In the genomic region with DNA sequence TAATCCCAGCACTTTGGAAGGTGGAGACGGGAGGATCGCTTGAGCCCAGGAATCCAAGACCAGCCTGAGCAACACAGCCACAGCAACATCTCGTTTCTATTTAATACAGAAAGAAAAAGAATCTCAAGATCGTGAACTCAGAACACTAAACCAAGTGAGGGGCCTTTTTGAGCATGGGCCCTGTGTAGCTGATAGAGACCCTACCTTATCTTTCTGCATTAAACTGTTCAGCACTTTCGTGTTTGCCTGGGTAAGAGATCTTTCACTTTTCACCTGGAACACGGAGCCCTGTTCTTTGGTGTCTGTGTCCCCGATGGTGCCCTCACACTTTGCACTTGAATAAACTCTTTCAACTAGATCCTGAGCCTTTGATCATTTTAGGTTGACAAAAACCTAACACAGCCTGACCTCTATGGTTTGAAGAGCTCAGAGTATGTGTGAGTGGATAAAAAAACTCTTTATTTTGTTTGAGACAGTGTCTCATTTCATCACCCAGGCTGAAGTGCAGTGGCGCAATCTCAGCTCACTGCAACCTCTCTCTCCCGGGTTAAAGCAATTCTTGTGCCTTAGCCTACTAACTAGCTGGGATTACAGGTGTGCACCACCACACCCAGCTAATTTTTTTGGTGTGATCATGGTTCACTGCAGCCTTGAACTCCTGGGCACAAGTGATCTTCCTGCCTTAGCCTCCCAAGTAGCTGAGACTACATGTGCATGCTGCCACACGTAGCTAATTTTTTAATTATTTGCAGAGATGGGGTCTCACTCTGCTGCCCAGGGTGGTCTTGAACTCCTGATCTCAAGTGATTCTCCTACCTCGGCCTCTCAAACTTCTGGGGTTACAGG, we compare ENCODE assay signal across 1 cellular context.
TF ChIP-seq lines count a peak whose summit lies in the region.

No MANE protein-coding gene starts in this region.

TF ChIP-seq in HepG2, 621 proteins besides CTCF, POLR2A, EP300 and RAD21 (continued from another document and continues in another):
- TF ChIP-seq, protein P1, sequence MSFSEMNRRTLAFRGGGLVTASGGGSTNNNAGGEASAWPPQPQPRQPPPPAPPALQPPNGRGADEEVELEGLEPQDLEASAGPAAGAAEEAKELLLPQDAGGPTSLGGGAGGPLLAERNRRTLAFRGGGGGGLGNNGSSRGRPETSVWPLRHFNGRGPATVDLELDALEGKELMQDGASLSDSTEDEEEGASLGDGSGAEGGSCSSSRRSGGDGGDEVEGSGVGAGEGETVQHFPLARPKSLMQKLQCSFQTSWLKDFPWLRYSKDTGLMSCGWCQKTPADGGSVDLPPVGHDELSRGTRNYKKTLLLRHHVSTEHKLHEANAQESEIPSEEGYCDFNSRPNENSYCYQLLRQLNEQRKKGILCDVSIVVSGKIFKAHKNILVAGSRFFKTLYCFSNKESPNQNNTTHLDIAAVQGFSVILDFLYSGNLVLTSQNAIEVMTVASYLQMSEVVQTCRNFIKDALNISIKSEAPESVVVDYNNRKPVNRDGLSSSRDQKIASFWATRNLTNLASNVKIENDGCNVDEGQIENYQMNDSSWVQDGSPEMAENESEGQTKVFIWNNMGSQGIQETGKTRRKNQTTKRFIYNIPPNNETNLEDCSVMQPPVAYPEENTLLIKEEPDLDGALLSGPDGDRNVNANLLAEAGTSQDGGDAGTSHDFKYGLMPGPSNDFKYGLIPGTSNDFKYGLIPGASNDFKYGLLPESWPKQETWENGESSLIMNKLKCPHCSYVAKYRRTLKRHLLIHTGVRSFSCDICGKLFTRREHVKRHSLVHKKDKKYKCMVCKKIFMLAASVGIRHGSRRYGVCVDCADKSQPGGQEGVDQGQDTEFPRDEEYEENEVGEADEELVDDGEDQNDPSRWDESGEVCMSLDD (CRISPR knock-in tag; IDR thresholded peaks at IDR 0.05; ENCODE audit: borderline replicate concordance) = no peak; the same call in 1 of the 2 replicates
- TF ChIP-seq ZNF615 (CRISPR knock-in tag; IDR thresholded peaks at IDR 0.05; ENCODE audit: borderline replicate concordance) (no peak; the same call in 1 of the 2 replicates), CBFB (CRISPR knock-in tag; IDR thresholded peaks at IDR 0.05) (peak; percentile 91), ZNF326 (CRISPR knock-in tag; IDR thresholded peaks at IDR 0.05; ENCODE audit: borderline replicate concordance) (0 out of 2 replicates have a peak, but pooled peaks have one; percentile 66), RELA (CRISPR knock-in tag; IDR thresholded peaks at IDR 0.05) (no peak), NFATC3 (CRISPR knock-in tag; IDR thresholded peaks at IDR 0.05) (no peak), AGO2 (optimal IDR thresholded peaks at IDR 0.05; ENCODE audit: low read depth, low read length) (no peak), TCF7L2 (IDR thresholded peaks at IDR 0.05; ENCODE audit: low read depth, low read length) (peak; percentile 95), CHD2 (IDR thresholded peaks at IDR 0.05; ENCODE audit: low read depth, low read length) (no peak), TEAD3 (CRISPR knock-in tag; optimal IDR thresholded peaks at IDR 0.05; ENCODE audit: borderline replicate concordance) (peak; percentile 90), SALL2 (CRISPR knock-in tag; IDR thresholded peaks at IDR 0.05) (no peak; the same call in 1 of the 2 replicates), ZBTB7A (CRISPR knock-in tag; IDR thresholded peaks at IDR 0.05) (peak; percentile 92; the same call in 1 of the 2 replicates), ZFP37 (CRISPR knock-in tag; IDR thresholded peaks at IDR 0.05; ENCODE audit: borderline replicate concordance) (peak; percentile 49; the same call in 1 of the 2 replicates), GFI1 (CRISPR knock-in tag; IDR thresholded peaks at IDR 0.05; ENCODE audit: borderline replicate concordance) (peak; percentile 100), ZNF44 (CRISPR knock-in tag; IDR thresholded peaks at IDR 0.05) (no peak), LCORL (IDR thresholded peaks at IDR 0.05) (peak; percentile 93), LCORL (CRISPR knock-in tag; IDR thresholded peaks at IDR 0.05) (peak; percentile 97), MAFF (IDR thresholded peaks at IDR 0.05; ENCODE audit: low read depth, low read length) (no peak), HES4 (CRISPR knock-in tag; IDR thresholded peaks at IDR 0.05; ENCODE audit: borderline replicate concordance) (no peak), ATF7-NPFF (CRISPR knock-in tag; IDR thresholded peaks at IDR 0.05; ENCODE audit: low read depth) (peak; percentile 65)
- TF ChIP-seq, protein P2, sequence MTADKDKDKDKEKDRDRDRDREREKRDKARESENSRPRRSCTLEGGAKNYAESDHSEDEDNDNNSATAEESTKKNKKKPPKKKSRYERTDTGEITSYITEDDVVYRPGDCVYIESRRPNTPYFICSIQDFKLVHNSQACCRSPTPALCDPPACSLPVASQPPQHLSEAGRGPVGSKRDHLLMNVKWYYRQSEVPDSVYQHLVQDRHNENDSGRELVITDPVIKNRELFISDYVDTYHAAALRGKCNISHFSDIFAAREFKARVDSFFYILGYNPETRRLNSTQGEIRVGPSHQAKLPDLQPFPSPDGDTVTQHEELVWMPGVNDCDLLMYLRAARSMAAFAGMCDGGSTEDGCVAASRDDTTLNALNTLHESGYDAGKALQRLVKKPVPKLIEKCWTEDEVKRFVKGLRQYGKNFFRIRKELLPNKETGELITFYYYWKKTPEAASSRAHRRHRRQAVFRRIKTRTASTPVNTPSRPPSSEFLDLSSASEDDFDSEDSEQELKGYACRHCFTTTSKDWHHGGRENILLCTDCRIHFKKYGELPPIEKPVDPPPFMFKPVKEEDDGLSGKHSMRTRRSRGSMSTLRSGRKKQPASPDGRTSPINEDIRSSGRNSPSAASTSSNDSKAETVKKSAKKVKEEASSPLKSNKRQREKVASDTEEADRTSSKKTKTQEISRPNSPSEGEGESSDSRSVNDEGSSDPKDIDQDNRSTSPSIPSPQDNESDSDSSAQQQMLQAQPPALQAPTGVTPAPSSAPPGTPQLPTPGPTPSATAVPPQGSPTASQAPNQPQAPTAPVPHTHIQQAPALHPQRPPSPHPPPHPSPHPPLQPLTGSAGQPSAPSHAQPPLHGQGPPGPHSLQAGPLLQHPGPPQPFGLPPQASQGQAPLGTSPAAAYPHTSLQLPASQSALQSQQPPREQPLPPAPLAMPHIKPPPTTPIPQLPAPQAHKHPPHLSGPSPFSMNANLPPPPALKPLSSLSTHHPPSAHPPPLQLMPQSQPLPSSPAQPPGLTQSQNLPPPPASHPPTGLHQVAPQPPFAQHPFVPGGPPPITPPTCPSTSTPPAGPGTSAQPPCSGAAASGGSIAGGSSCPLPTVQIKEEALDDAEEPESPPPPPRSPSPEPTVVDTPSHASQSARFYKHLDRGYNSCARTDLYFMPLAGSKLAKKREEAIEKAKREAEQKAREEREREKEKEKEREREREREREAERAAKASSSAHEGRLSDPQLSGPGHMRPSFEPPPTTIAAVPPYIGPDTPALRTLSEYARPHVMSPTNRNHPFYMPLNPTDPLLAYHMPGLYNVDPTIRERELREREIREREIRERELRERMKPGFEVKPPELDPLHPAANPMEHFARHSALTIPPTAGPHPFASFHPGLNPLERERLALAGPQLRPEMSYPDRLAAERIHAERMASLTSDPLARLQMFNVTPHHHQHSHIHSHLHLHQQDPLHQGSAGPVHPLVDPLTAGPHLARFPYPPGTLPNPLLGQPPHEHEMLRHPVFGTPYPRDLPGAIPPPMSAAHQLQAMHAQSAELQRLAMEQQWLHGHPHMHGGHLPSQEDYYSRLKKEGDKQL (CRISPR knock-in tag; IDR thresholded peaks at IDR 0.05; ENCODE audit: low read depth) = peak; percentile 98
- TF ChIP-seq, protein P3, sequence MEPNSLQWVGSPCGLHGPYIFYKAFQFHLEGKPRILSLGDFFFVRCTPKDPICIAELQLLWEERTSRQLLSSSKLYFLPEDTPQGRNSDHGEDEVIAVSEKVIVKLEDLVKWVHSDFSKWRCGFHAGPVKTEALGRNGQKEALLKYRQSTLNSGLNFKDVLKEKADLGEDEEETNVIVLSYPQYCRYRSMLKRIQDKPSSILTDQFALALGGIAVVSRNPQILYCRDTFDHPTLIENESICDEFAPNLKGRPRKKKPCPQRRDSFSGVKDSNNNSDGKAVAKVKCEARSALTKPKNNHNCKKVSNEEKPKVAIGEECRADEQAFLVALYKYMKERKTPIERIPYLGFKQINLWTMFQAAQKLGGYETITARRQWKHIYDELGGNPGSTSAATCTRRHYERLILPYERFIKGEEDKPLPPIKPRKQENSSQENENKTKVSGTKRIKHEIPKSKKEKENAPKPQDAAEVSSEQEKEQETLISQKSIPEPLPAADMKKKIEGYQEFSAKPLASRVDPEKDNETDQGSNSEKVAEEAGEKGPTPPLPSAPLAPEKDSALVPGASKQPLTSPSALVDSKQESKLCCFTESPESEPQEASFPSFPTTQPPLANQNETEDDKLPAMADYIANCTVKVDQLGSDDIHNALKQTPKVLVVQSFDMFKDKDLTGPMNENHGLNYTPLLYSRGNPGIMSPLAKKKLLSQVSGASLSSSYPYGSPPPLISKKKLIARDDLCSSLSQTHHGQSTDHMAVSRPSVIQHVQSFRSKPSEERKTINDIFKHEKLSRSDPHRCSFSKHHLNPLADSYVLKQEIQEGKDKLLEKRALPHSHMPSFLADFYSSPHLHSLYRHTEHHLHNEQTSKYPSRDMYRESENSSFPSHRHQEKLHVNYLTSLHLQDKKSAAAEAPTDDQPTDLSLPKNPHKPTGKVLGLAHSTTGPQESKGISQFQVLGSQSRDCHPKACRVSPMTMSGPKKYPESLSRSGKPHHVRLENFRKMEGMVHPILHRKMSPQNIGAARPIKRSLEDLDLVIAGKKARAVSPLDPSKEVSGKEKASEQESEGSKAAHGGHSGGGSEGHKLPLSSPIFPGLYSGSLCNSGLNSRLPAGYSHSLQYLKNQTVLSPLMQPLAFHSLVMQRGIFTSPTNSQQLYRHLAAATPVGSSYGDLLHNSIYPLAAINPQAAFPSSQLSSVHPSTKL (CRISPR knock-in tag; IDR thresholded peaks at IDR 0.05) = peak; percentile 98
- TF ChIP-seq, protein P4, sequence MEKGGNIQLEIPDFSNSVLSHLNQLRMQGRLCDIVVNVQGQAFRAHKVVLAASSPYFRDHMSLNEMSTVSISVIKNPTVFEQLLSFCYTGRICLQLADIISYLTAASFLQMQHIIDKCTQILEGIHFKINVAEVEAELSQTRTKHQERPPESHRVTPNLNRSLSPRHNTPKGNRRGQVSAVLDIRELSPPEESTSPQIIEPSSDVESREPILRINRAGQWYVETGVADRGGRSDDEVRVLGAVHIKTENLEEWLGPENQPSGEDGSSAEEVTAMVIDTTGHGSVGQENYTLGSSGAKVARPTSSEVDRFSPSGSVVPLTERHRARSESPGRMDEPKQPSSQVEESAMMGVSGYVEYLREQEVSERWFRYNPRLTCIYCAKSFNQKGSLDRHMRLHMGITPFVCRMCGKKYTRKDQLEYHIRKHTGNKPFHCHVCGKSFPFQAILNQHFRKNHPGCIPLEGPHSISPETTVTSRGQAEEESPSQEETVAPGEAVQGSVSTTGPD (CRISPR knock-in tag; IDR thresholded peaks at IDR 0.05) = peak; percentile 32; the same call in 1 of the 2 replicates
- TF ChIP-seq, protein P5, sequence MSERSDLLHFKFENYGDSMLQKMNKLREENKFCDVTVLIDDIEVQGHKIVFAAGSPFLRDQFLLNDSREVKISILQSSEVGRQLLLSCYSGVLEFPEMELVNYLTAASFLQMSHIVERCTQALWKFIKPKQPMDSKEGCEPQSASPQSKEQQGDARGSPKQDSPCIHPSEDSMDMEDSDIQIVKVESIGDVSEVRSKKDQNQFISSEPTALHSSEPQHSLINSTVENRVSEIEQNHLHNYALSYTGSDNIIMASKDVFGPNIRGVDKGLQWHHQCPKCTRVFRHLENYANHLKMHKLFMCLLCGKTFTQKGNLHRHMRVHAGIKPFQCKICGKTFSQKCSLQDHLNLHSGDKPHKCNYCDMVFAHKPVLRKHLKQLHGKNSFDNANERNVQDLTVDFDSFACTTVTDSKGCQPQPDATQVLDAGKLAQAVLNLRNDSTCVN (CRISPR knock-in tag; IDR thresholded peaks at IDR 0.05; ENCODE audit: borderline replicate concordance) = no peak; the same call in 1 of the 2 replicates
- TF ChIP-seq, protein P6, sequence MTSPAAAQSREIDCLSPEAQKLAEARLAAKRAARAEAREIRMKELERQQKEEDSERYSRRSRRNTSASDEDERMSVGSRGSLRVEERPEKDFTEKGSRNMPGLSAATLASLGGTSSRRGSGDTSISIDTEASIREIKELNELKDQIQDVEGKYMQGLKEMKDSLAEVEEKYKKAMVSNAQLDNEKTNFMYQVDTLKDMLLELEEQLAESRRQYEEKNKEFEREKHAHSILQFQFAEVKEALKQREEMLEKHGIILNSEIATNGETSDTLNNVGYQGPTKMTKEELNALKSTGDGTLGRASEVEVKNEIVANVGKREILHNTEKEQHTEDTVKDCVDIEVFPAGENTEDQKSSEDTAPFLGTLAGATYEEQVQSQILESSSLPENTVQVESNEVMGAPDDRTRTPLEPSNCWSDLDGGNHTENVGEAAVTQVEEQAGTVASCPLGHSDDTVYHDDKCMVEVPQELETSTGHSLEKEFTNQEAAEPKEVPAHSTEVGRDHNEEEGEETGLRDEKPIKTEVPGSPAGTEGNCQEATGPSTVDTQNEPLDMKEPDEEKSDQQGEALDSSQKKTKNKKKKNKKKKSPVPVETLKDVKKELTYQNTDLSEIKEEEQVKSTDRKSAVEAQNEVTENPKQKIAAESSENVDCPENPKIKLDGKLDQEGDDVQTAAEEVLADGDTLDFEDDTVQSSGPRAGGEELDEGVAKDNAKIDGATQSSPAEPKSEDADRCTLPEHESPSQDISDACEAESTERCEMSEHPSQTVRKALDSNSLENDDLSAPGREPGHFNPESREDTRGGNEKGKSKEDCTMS (CRISPR knock-in tag; conservative IDR thresholded peaks at IDR 0.05) = no peak
- TF ChIP-seq, protein P7, sequence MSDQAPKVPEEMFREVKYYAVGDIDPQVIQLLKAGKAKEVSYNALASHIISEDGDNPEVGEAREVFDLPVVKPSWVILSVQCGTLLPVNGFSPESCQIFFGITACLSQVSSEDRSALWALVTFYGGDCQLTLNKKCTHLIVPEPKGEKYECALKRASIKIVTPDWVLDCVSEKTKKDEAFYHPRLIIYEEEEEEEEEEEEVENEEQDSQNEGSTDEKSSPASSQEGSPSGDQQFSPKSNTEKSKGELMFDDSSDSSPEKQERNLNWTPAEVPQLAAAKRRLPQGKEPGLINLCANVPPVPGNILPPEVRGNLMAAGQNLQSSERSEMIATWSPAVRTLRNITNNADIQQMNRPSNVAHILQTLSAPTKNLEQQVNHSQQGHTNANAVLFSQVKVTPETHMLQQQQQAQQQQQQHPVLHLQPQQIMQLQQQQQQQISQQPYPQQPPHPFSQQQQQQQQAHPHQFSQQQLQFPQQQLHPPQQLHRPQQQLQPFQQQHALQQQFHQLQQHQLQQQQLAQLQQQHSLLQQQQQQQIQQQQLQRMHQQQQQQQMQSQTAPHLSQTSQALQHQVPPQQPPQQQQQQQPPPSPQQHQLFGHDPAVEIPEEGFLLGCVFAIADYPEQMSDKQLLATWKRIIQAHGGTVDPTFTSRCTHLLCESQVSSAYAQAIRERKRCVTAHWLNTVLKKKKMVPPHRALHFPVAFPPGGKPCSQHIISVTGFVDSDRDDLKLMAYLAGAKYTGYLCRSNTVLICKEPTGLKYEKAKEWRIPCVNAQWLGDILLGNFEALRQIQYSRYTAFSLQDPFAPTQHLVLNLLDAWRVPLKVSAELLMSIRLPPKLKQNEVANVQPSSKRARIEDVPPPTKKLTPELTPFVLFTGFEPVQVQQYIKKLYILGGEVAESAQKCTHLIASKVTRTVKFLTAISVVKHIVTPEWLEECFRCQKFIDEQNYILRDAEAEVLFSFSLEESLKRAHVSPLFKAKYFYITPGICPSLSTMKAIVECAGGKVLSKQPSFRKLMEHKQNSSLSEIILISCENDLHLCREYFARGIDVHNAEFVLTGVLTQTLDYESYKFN (CRISPR knock-in tag; conservative IDR thresholded peaks at IDR 0.05) = peak; percentile 98
